Comparison of ENCODE assay signal across 8 cellular contexts in the genomic region with DNA sequence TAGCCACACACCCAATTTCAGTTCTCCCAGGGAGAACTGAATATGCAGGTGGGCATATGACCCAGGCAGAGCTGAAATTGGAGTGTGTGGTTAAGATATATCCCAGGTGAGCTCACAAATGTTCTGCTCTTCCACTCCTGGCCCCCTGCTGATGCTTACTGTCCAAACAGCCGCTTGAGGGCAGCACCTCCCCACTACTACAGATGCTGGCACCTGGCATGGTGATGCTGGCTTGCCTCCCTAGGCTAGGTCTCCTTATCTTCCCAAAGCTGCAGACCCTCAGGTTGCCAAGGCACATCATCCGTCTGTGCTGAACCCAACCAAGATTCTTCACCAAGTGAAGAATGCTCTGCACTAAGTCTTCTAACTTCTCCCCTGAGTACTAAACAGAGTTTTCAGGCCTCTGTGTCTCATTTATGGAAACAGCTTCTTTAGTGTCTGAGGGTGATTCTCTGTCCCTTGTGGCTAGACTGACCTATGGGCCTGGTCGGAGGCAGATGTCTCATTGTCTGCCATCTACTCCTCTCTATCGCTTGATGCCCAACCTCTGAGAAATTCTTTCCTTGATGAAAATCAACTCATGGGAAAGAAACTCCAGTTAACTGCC. TPM values are rescaled to one million over a fixed set of nuclear protein-coding genes. Genes with fewer than 3 reads are reported as not detected.
DNase-seq lines count a peak whose midpoint lies in the region; ATAC-seq lines count a peak whose summit lies in the region.

No MANE protein-coding gene starts in this region.

- no peaks in the 10 kb centered on the region for H3K36me3 ChIP-seq in mesenchymal stem cell (ENCODE audit: control insufficient read depth in 1 of 2, insufficient read depth in 2 of 2, low read depth in 1 of 2, low read length in 2 of 2)

- no peak overlapping the region for H3K23ac ChIP-seq in mesenchymal stem cell (ENCODE audit: low read length in 2 of 2)

- H3K4me3 Mint-ChIP-seq in effector memory CD8-positive, alpha-beta T cell = no peak overlapping the region

- H3K27me3 Mint-ChIP-seq in effector memory CD8-positive, alpha-beta T cell = peaks cover 0 to 4% of the 10 kb centered on the region in 2 donors

- H3K4me2 ChIP-seq in mesenchymal stem cell (ENCODE audit: low read length, poor library complexity, severe bottlenecking) = no peak overlapping the region

- peak; percentile 91 for ATAC-seq in effector memory CD8-positive, alpha-beta T cell (replicated peaks)

- no peak overlapping the region for H4K8ac ChIP-seq in mesenchymal stem cell (ENCODE audit: low read length)

- no peak overlapping the region for H2BK5ac ChIP-seq in mesenchymal stem cell (ENCODE audit: low read depth, low read length, poor library complexity, severe bottlenecking)

- no peak overlapping the region for H3K4me3 ChIP-seq in mesenchymal stem cell (ENCODE audit: insufficient read depth in 1 of 2, low read depth in 1 of 2, low read length in 2 of 2)

- no peak overlapping the region for H4K91ac ChIP-seq in mesenchymal stem cell (ENCODE audit: low read length)

- H2AFZ ChIP-seq in mesenchymal stem cell (ENCODE audit: low read depth, low read length) = no peak overlapping the region

- no peaks in the 10 kb centered on the region for H3K79me1 ChIP-seq in mesenchymal stem cell (replicated peaks; ENCODE audit: low read length, poor library complexity, severe bottlenecking)

- H3K4me1 ChIP-seq in mesenchymal stem cell (ENCODE audit: control insufficient read depth, insufficient read depth, low read depth, low read length) = no peaks in the 10 kb centered on the region

- no peak overlapping the region for H2AK5ac ChIP-seq in mesenchymal stem cell (ENCODE audit: low read length, severe bottlenecking)

- no peak overlapping the region for H3K9ac ChIP-seq in mesenchymal stem cell (ENCODE audit: low read length)

- H3K9me3 Mint-ChIP-seq in effector memory CD8-positive, alpha-beta T cell = no peaks in the 10 kb centered on the region

- H3K9me3 ChIP-seq in mesenchymal stem cell (ENCODE audit: control insufficient read depth, low read length) = no peaks in the 10 kb centered on the region

- peaks cover 0 to 3% of the 10 kb centered on the region in 2 donors for H3K4me1 Mint-ChIP-seq in effector memory CD8-positive, alpha-beta T cell (ENCODE audit: low read depth in 2 of 2)

- DNase-seq in NCI-H1417 (lab: John Stamatoyannopoulos, UW) = peak; percentile 28 to 91 (median 63)
- no peak for DNase-seq in NCI-H1417 treated with DMSO at 0.1 percent for 48 hours (lab: John Stamatoyannopoulos, UW)
- peak; percentile 31 for DNase-seq in HS-27A (ENCODE audit: low read depth)
- DNase-seq in NCI-H82 treated with DMSO at 0.1 percent for 48 hours (lab: John Stamatoyannopoulos, UW; ENCODE audit: unreplicated experiment) = peak; percentile 56
- DNase-seq in activated CD8-positive, alpha-beta memory T cell treated with anti-CD3 and anti-CD28 coated beads for 1 hour (ENCODE audit: extremely low read depth in 1 of 2, low read depth in 1 of 2) = peak; percentile 27 to 45
- peak; percentile 54 to 67 (median 60) for DNase-seq in effector memory CD8-positive, alpha-beta T cell
- DNase-seq in mesenchymal stem cell = peak; percentile 70
- DNase-seq in stimulated activated CD8-positive, alpha-beta memory T cell treated with anti-CD3 and anti-CD28 coated beads, Interleukin-2, amount 100 ng/mL, for 48 hours (ENCODE audit: low read depth in 2 of 2) = peak; percentile 54 to 57

- H3K27me3 ChIP-seq in mesenchymal stem cell (ENCODE audit: control insufficient read depth in 1 of 2, insufficient read depth in 1 of 2, low read length in 2 of 2) = no peaks in the 10 kb centered on the region

- WGBS in mesenchymal stem cell = 47% methylated on average over 4 of the region's 4 CpGs

- H2BK120ac ChIP-seq in mesenchymal stem cell (ENCODE audit: low read depth, low read length) = no peak overlapping the region

- H3K14ac ChIP-seq in mesenchymal stem cell (ENCODE audit: low read length in 2 of 2) = no peak overlapping the region

- H2BK15ac ChIP-seq in mesenchymal stem cell (ENCODE audit: low read depth, poor library complexity, severe bottlenecking) = no peak overlapping the region

- no peak overlapping the region for H3K18ac ChIP-seq in mesenchymal stem cell (ENCODE audit: low read depth in 1 of 2, low read length in 2 of 2)

- H3K4ac ChIP-seq in mesenchymal stem cell (ENCODE audit: low read depth in 1 of 2, low read length in 2 of 2) = no peak overlapping the region

- no peak overlapping the region for H3K27ac Mint-ChIP-seq in effector memory CD8-positive, alpha-beta T cell

- H3K36me3 Mint-ChIP-seq in effector memory CD8-positive, alpha-beta T cell (ENCODE audit: insufficient read depth) = no peaks in the 10 kb centered on the region

- H2BK12ac ChIP-seq in mesenchymal stem cell (ENCODE audit: low read length in 2 of 2) = peak overlapping the region in 1 of 2 experiments; percentile 33

- no peak overlapping the region for H3K27ac ChIP-seq in mesenchymal stem cell (ENCODE audit: low read length, poor library complexity, severe bottlenecking)

RNA-seq across cellular contexts. Expression of a gene that starts 27.2 kb away (rescaled TPM):
- polyA plus RNA-seq in mesenchymal stem cell (2013, experiment 1 of 2) = not detected
- polyA plus RNA-seq in mesenchymal stem cell (2013, experiment 2 of 2) = not detected

RNA-seq across cellular contexts. Expression of a gene that starts 59.8 kb away (rescaled TPM):
- polyA plus RNA-seq in mesenchymal stem cell (2013, experiment 1 of 2) = not detected
- not detected for polyA plus RNA-seq in mesenchymal stem cell (2013, experiment 2 of 2)
